In the genomic region with DNA sequence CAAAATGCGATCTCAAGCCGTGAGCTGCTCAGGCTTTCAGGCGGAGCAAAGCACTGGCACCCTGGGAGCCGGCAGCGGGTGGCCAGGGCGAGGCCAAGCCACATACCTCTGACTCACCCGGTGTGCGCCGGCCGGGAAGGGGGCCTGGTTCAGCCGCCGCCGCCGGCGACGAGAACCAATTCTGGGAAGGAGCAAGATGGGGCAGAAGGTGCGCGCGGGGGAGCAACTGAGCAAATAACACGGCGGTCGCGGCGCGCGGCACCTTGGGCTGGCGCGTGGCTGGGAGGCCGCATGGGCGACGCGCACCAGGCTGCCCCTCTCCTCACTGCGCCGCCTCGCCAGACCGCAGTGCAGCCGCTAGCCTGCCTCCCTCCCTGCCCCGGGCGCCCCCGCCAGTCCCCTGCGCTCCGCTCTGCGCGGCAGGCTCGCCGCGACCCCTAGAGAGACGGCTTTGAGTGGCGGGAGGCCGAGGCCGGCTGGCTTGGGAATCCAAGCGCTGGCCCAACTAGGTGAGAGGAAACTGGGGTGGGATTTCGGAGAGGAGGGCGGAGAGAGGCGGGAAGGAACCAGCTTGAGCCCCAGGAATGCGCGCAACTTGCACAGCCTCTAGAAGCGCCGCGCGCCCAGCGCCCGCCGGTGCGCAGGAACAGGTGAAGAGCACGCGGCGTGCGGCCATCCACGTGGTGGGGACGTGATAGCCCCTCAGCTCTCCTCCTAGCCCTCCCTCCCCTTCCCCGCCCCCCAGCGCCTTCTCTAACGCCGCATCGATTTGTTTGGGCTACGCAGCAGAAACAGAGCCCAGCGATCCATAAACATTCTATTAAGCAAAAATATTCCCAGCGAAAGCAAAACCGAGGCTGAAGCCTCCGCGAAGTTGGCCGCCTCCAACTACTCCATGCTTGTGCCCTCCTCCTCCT, we compare ENCODE assay signal across 8 cellular contexts. TPM values are rescaled to one million over a fixed set of nuclear protein-coding genes. Genes with fewer than 3 reads are reported as not detected.
A peak's percentile ranks its signal among the peaks of the same experiment; 100 is the strongest.
DNase-seq lines count a peak whose midpoint lies in the region; ATAC-seq, FAIRE-seq and TF ChIP-seq lines count a peak whose summit lies in the region.

No MANE protein-coding gene starts in this region.

- H3K4me3 ChIP-seq in BE2C (ENCODE audit: low read depth, low read length) = peak overlapping the region; percentile 75
- H3K4me3 ChIP-seq in HUES6 (ENCODE audit: low read depth, low read length) = peak overlapping the region; percentile 61
- H3K4me3 ChIP-seq in astrocyte of the spinal cord (ENCODE audit: low read depth, low read length) = peak overlapping the region; percentile 77
- H3K4me3 ChIP-seq in kidney (ENCODE audit: low read length in 2 of 2) = peak overlapping the region; percentile 59 to 61
- H3K4me3 ChIP-seq in SJCRH30 = no peak overlapping the region

- no peaks in the 10 kb centered on the region for H3K9me3 Mint-ChIP-seq in stimulated activated naive CD8-positive, alpha-beta T cell treated with anti-CD3 and anti-CD28 coated beads, Interleukin-15, Interleukin-2, amounts not matched to agents 100 ng/mL and 50 ng/mL, for 24 hours

- ATAC-seq in activated CD4-positive, CD25-positive, alpha-beta regulatory T cell treated with anti-CD3 and anti-CD28 coated beads, Interleukin-2, amount 50 U/mL, for 24 hours = no peak

- H3K27ac ChIP-seq in HUES6 (ENCODE audit: low read depth, low read length) = peak overlapping the region; percentile 82; the same call in 1 of the 2 replicates
- H3K27ac ChIP-seq in kidney (ENCODE audit: low read depth in 2 of 2, low read length in 2 of 2) = peak overlapping the region in 1 of 2 donors; percentile 23
- no peak overlapping the region for H3K27ac ChIP-seq in SJCRH30

- intact Hi-C loops in kidney (cut with DNase I) = loop anchor here (10.0 kb wide), 1 partner anchor 79 kb away; no protein-coding TSS in a partner anchor

- H3K4me1 ChIP-seq in BE2C (peaks cover 12% of the 10 kb centered on the region), HUES6 (ENCODE audit: control insufficient read depth, insufficient read depth, low read length) (peaks cover 46% of the 10 kb centered on the region), kidney (ENCODE audit: control insufficient read depth in 1 of 2, insufficient read depth in 1 of 2, low read depth in 1 of 2, low read length in 2 of 2) (peaks cover 6 to 17% of the 10 kb centered on the region in 2 donors), SJCRH30 (peaks cover 21% of the 10 kb centered on the region)

- in situ Hi-C loops in astrocyte of the spinal cord (cut with HindIII; ENCODE audit: low sequenced_read_pairs) = no loop called here

- H3K4me1 Mint-ChIP-seq in stimulated activated naive CD8-positive, alpha-beta T cell treated with anti-CD3 and anti-CD28 coated beads, Interleukin-15, Interleukin-2, amounts not matched to agents 100 ng/mL and 50 ng/mL, for 24 hours (ENCODE audit: low read depth) = peaks cover 37% of the 10 kb centered on the region

- H3K4me3 Mint-ChIP-seq in stimulated activated naive CD8-positive, alpha-beta T cell treated with anti-CD3 and anti-CD28 coated beads, Interleukin-15, Interleukin-2, amounts not matched to agents 100 ng/mL and 50 ng/mL, for 24 hours = peak overlapping the region; percentile 78

- peak; percentile 51 for DNase-seq in BE2C
- DNase-seq in astrocyte of the spinal cord (ENCODE audit: low read depth, low spot score) = peak; percentile 70
- peak; percentile 85 for DNase-seq in kidney
- DNase-seq in effector CD8-positive, alpha-beta T cell (lab: John Stamatoyannopoulos, UW) = no peak
- no peak for DNase-seq in SJCRH30

- peaks cover 70% of the 10 kb centered on the region for H3K27me3 Mint-ChIP-seq in stimulated activated naive CD8-positive, alpha-beta T cell treated with anti-CD3 and anti-CD28 coated beads, Interleukin-15, Interleukin-2, amounts not matched to agents 100 ng/mL and 50 ng/mL, for 24 hours

- H3K27me3 ChIP-seq in BE2C (peaks cover 32% of the 10 kb centered on the region), HUES6 (ENCODE audit: control insufficient read depth, insufficient read depth, low read length) (peaks cover 54% of the 10 kb centered on the region), SJCRH30 (no peaks in the 10 kb centered on the region)

- no peaks in the 10 kb centered on the region for H3K36me3 Mint-ChIP-seq in stimulated activated naive CD8-positive, alpha-beta T cell treated with anti-CD3 and anti-CD28 coated beads, Interleukin-15, Interleukin-2, amounts not matched to agents 100 ng/mL and 50 ng/mL, for 24 hours (ENCODE audit: low read depth)

- H3K27ac Mint-ChIP-seq in stimulated activated naive CD8-positive, alpha-beta T cell treated with anti-CD3 and anti-CD28 coated beads, Interleukin-15, Interleukin-2, amounts not matched to agents 100 ng/mL and 50 ng/mL, for 24 hours = peak overlapping the region; percentile 36

- peak overlapping the region; percentile 90 for H3K9ac ChIP-seq in HUES6 (ENCODE audit: low read length)
- H3K9ac ChIP-seq in kidney (ENCODE audit: low read length in 2 of 2) = peak overlapping the region in 1 of 2 donors; percentile 43

- H3K9me3 ChIP-seq in BE2C (no peaks in the 10 kb centered on the region), HUES6 (ENCODE audit: control insufficient read depth, insufficient read depth, low read depth, low read length) (no peaks in the 10 kb centered on the region), kidney (ENCODE audit: control insufficient read depth in 1 of 2, low read length in 2 of 2) (no peaks in the 10 kb centered on the region), SJCRH30 (replicated peaks) (0 out of 2 replicates have a peak, but pooled peaks cover 3% of the 10 kb centered on the region)

- H3K36me3 ChIP-seq in BE2C (no peaks in the 10 kb centered on the region), HUES6 (ENCODE audit: control insufficient read depth, insufficient read depth, low read length) (no peaks in the 10 kb centered on the region), kidney (ENCODE audit: control insufficient read depth in 1 of 2, insufficient read depth in 2 of 2, low read length in 2 of 2) (no peaks in the 10 kb centered on the region), SJCRH30 (no peaks in the 10 kb centered on the region)

- no peak for TF ChIP-seq CTCF in BE2C (IDR thresholded peaks at IDR 0.05; ENCODE audit: low read depth, low read length)
- no peak for TF ChIP-seq CTCF in astrocyte of the spinal cord (IDR thresholded peaks at IDR 0.05; ENCODE audit: low read depth, low read length)
- TF ChIP-seq CTCF in kidney (IDR thresholded peaks at IDR 0.05; ENCODE audit: borderline replicate concordance, extremely low read depth, insufficient read depth) = no peak

- FAIRE-seq in kidney (lab: Jason Lieb, UNC) = no peak

RNA-seq across cellular contexts. Expression of gene NRP2, which starts 3.3 kb away (rescaled TPM):
- 18.9 TPM for polyA plus RNA-seq in BE2C (2012; ENCODE audit: insufficient read depth, insufficient read length, low read depth)
- 37.7 TPM for total RNA-seq in kidney
- 2.3 TPM for polyA plus RNA-seq in kidney (ENCODE audit: insufficient read depth, low read depth, low replicate concordance)
- total RNA-seq in SJCRH30 (2014; rRNA removed; shearing (Covaris generic)) = 57.5 and 76.4 TPM in 2 replicates

Comparison
In these comparisons a context has a peak if more than half of its experiments do, and no peak if none do; other contexts are left out.
1. DNase-seq: peak in BE2C (single experiment), astrocyte of the spinal cord (single experiment) and kidney (single experiment); none in effector CD8-positive, alpha-beta T cell (single experiment) and SJCRH30 (0 of 2).